17 cellular contexts compared by ENCODE assay signal in the genomic region with DNA sequence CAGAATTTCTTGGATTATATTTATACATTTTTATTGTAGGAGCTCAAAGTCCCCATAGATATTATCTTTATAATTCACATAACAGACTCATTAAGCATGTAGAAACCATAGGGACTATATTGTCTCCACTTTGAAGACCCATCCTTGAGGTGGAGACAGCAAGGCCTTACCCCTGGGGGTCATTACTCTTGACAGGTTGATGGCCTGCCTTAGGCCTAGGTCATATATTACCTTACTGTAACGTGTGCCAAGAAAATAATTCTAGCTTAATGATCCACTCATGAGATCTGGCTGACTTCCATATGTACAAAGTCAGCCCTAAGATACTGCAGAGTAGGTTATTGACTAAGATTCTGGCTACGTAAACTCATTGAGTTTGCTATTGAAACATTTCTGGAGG.
"Had no signal": no experiment of that assay in that cellular context is flagged by ENCODE, and none has a peak within 500 bp of the region (broad histone marks: within the 10 kb centered on the region; RNA-seq: fewer than 3 reads in every experiment).

No MANE protein-coding gene starts in this region.

- H3K4me3 ChIP-seq: gastrocnemius medialis, lower lobe of right lung, thyroid gland had no signal

- H3K27me3 ChIP-seq: gastrocnemius medialis, thyroid gland had no signal

- H3K27ac Mint-ChIP-seq: T-helper 2 cell treated with Interferon-gamma antibody and Interleukin-4, amounts not matched to agents 5 μg/mL and 100 μg/mL, for 36 hours had no signal

- H3K27ac ChIP-seq: gastrocnemius medialis, lower lobe of right lung, thyroid gland had no signal

- H3K9me3 ChIP-seq: gastrocnemius medialis, lower lobe of right lung, thyroid gland had no signal

- H3K36me3 ChIP-seq: gastrocnemius medialis, lower lobe of right lung, thyroid gland had no signal

- ATAC-seq: gastrocnemius medialis had no signal

- H3K4me1 ChIP-seq: gastrocnemius medialis, lower lobe of right lung, thyroid gland had no signal

- DNase-seq: activated CD4-positive, alpha-beta T cell treated with anti-CD3 and anti-CD28 coated beads, Interleukin-2, amount 50 U/mL, for 1 hour; activated CD4-positive, CD25-positive, alpha-beta regulatory T cell; activated CD8-positive, alpha-beta memory T cell treated with anti-CD3 and anti-CD28 coated beads for 24 hours; activated CD8-positive, alpha-beta memory T cell treated with anti-CD3 and anti-CD28 coated beads, Interleukin-2, amount 50 U/mL, for 48 hours; activated effector memory CD4-positive, alpha-beta T cell treated with Interleukin-2 at 50 U/mL for 16 hours; activated naive CD4-positive, alpha-beta T cell treated with anti-CD3 and anti-CD28 coated beads, Interleukin-2, amount 50 U/mL, for 16 hours; activated T-cell treated with anti-CD3 and anti-CD28 coated beads, Interleukin-2, amount 50 U/mL, for 48 hours; aorta; effector CD4-positive, alpha-beta T cell; gastrocnemius medialis; head of caudate nucleus; lower lobe of right lung; stimulated activated CD4-positive, alpha-beta T cell treated with anti-CD3 and anti-CD28 coated beads, Interleukin-2, amount 100 ng/mL, for 24 hours; stimulated activated naive CD4-positive, alpha-beta T cell treated with Interleukin-2 at 50 U/mL for 16 hours; thyroid gland had no signal

- H3K4me3 Mint-ChIP-seq: nephron; T-helper 2 cell treated with Interferon-gamma antibody and Interleukin-4, amounts not matched to agents 5 μg/mL and 100 μg/mL, for 36 hours had no signal
